Comparison of ENCODE assay signal across 23 cellular contexts in genomic region chr13:25109341-25109740, GRCh38.
"Had no signal": no experiment of that assay in that cellular context is flagged by ENCODE, and none has a peak within 500 bp of the region (broad histone marks: within the 10 kb centered on the region; RNA-seq: fewer than 3 reads in every experiment).

No MANE protein-coding gene starts in this region.

- H3K4me1 ChIP-seq: SJSA1 had no signal

- H3K36me3 ChIP-seq: SJSA1 had no signal

- H3K4me3 ChIP-seq: SJSA1, SK-N-MC had no signal

- H3K27me3 ChIP-seq: SJSA1 had no signal

- FAIRE-seq: HepG2, RCC 7860 had no signal

- H3K27ac ChIP-seq: SJSA1, SK-N-MC had no signal

- H3K9me3 ChIP-seq: SJSA1 had no signal

- DNase-seq: IMR-90, Karpas-422, KG1, MM.1S, NCI-H1092 treated with DMSO at 0.1 percent for 48 hours, NCI-H1436, NCI-H187, NCI-H2029, NCI-H2081 treated with DMSO at 0.1 percent for 48 hours, NCI-H2171, NCI-H226, NCI-H446, NCI-H510A, NCI-H524 treated with DMSO at 0.1 percent for 48 hours, NCI-H69, NCI-H774, Right ventricle myocardium superior, RPMI8226, SIG-M5 had no signal
